8 cellular contexts compared by ENCODE assay signal in the genomic region with DNA sequence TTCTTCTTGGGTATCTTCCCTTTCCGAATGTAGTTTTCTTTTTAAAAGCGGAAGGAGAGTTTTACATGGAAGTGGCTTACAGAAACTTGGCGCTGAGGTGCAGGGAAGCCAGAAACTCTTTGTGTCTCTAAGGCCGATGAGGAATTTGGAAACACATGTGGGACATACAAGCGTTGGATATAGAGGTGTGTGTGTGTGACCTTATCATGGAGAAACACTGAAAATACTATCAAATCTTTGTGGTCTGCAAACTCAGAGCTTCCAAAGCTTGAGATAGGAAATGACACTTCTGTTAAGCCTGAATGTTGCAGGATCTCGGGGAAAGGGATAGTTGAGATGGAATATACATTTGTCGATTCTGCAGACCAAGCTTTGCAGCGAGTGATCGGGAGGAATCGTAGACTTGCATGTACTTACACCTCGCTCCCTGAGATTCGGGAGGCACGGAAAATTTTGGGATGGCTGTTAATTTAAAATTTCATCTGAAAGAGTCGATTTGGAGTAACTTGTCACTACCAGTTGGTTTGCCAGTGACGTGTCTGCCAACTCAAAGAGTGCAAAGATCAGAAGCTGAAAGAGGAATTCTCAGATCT. TPM values are rescaled to one million over a fixed set of nuclear protein-coding genes. Genes with fewer than 3 reads are reported as not detected.
DNase-seq lines count a peak whose midpoint lies in the region; ATAC-seq and TF ChIP-seq lines count a peak whose summit lies in the region.

No MANE protein-coding gene starts in this region.

- H3K27me3 ChIP-seq in KMS-11 (ENCODE audit: insufficient read depth, low read depth) (no peaks in the 10 kb centered on the region), foreskin keratinocyte (no peaks in the 10 kb centered on the region), parathyroid adenoma (ENCODE audit: control insufficient read depth, insufficient read depth, low read length) (no peaks in the 10 kb centered on the region)

- no peak for TF ChIP-seq CTCF in KMS-11 (conservative IDR thresholded peaks at IDR 0.05; ENCODE audit: low read depth, low read length)
- no peak for TF ChIP-seq CTCF in foreskin keratinocyte (conservative IDR thresholded peaks at IDR 0.05)
- no peak for TF ChIP-seq CTCF in parathyroid adenoma (IDR thresholded peaks at IDR 0.05)

- no peaks in the 10 kb centered on the region for H3K9me3 Mint-ChIP-seq in activated CD4-positive, alpha-beta T cell treated with anti-CD3 and anti-CD28 coated beads, Interleukin-2, amount 10 ng/mL, durations not matched to agents 7 days and 5 days

- POLR2A ChIA-PET in activated CD4-positive, alpha-beta T cell treated with anti-CD3 and anti-CD28 coated beads, Interleukin-2, amount 10 ng/mL, durations not matched to agents 7 days and 5 days (lab: Charles Lee) = no interaction called here

- H3K4me3 ChIP-seq in KMS-11 (IDR thresholded peaks at IDR 0.05; ENCODE audit: insufficient read depth, low read depth, low read length) (peak overlapping the region; percentile 99), parathyroid adenoma (ENCODE audit: low read depth, low read length) (peak overlapping the region; percentile 64)

- DNase-seq in DMS53 (lab: John Stamatoyannopoulos, UW) (peak; percentile 44), DMS53 treated with DMSO at 0.1 percent for 48 hours (lab: John Stamatoyannopoulos, UW; ENCODE audit: unreplicated experiment) (no peak), foreskin keratinocyte (peak in 1 of 2 donors; percentile 51)
- DNase-seq in activated CD4-positive, alpha-beta T cell treated with anti-CD3 and anti-CD28 coated beads, Interleukin-2, amount 10 ng/mL, durations not matched to agents 7 days and 5 days = no peak
- DNase-seq in activated effector memory CD4-positive, alpha-beta T cell treated with anti-CD3 and anti-CD28 coated beads, Interleukin-2, amount 50 U/mL, for 16 hours = no peak

- no peaks in the 10 kb centered on the region for H3K9me3 ChIP-seq in parathyroid adenoma (ENCODE audit: control insufficient read depth, low read length)

- H3K4me1 ChIP-seq in KMS-11 (ENCODE audit: low read depth, poor library complexity, severe bottlenecking) = peaks cover 21% of the 10 kb centered on the region
- H3K4me1 ChIP-seq in foreskin keratinocyte = peaks cover 34% of the 10 kb centered on the region
- H3K4me1 ChIP-seq in parathyroid adenoma = no peaks in the 10 kb centered on the region

- CTCF ChIA-PET in activated CD4-positive, alpha-beta T cell treated with anti-CD3 and anti-CD28 coated beads, Interleukin-2, amount 10 ng/mL, durations not matched to agents 7 days and 5 days (lab: Charles Lee) = interaction anchor here (0.6 to 1.7 kb wide), 5 partner anchors 11 to 143 kb away, joined by 3 to 7 read pairs (median 3); no protein-coding TSS in a partner anchor

- H2AFZ ChIP-seq in KMS-11 (ENCODE audit: low read depth) = peak overlapping the region; percentile 78
- H2AFZ ChIP-seq in parathyroid adenoma = peak overlapping the region; percentile 87

- H3K9ac ChIP-seq in KMS-11 (peak overlapping the region; percentile 71), parathyroid adenoma (peak overlapping the region; percentile 28)

- peak overlapping the region; percentile 88 for H3K27ac Mint-ChIP-seq in activated CD4-positive, alpha-beta T cell treated with anti-CD3 and anti-CD28 coated beads, Interleukin-2, amount 10 ng/mL, durations not matched to agents 7 days and 5 days

- peak overlapping the region; percentile 95 for H3K4me3 Mint-ChIP-seq in activated CD4-positive, alpha-beta T cell treated with anti-CD3 and anti-CD28 coated beads, Interleukin-2, amount 10 ng/mL, durations not matched to agents 7 days and 5 days

- peak overlapping the region; percentile 44; the same call in 1 of the 2 replicates for H3K27ac ChIP-seq in KMS-11
- peak overlapping the region; percentile 84 for H3K27ac ChIP-seq in foreskin keratinocyte
- H3K27ac ChIP-seq in parathyroid adenoma = peak overlapping the region; percentile 78

- H3K36me3 ChIP-seq in KMS-11 (ENCODE audit: insufficient read depth) = no peaks in the 10 kb centered on the region
- no peaks in the 10 kb centered on the region for H3K36me3 ChIP-seq in parathyroid adenoma (ENCODE audit: control insufficient read depth, insufficient read depth, low read length)

- H3K27me3 Mint-ChIP-seq in activated CD4-positive, alpha-beta T cell treated with anti-CD3 and anti-CD28 coated beads, Interleukin-2, amount 10 ng/mL, durations not matched to agents 7 days and 5 days = no peaks in the 10 kb centered on the region

- ATAC-seq in foreskin keratinocyte (no peak), HG03159 (IDR thresholded peaks at IDR 0.05; ENCODE audit: unreplicated experiment) (no peak)

- no peaks in the 10 kb centered on the region for H3K36me3 Mint-ChIP-seq in activated CD4-positive, alpha-beta T cell treated with anti-CD3 and anti-CD28 coated beads, Interleukin-2, amount 10 ng/mL, durations not matched to agents 7 days and 5 days (ENCODE audit: low read depth)

- H4K20me1 ChIP-seq in KMS-11 (ENCODE audit: insufficient read depth) = no peaks in the 10 kb centered on the region

- peak overlapping the region; percentile 90 for H3K4me2 ChIP-seq in KMS-11
- peak overlapping the region; percentile 23 for H3K4me2 ChIP-seq in parathyroid adenoma (ENCODE audit: low read length)

- H3K79me2 ChIP-seq in KMS-11 (ENCODE audit: insufficient read depth, low read depth) (peaks cover 43% of the 10 kb centered on the region), parathyroid adenoma (peaks cover 15% of the 10 kb centered on the region)

- H3K4me1 Mint-ChIP-seq in activated CD4-positive, alpha-beta T cell treated with anti-CD3 and anti-CD28 coated beads, Interleukin-2, amount 10 ng/mL, durations not matched to agents 7 days and 5 days = peaks cover 33% of the 10 kb centered on the region

RNA-seq across cellular contexts. Expression of a gene that starts 1.0 kb away (rescaled TPM):
- 10 to 100 TPM; 21.9 to 28.9 TPM for total RNA-seq in activated CD4-positive, alpha-beta T cell treated with anti-CD3 and anti-CD28 coated beads, Interleukin-2, amount 10 ng/mL, durations not matched to agents 7 days and 5 days
- 23.0 and 26.6 TPM in 2 replicates for total RNA-seq in foreskin keratinocyte
- polyA plus RNA-seq in foreskin keratinocyte = 5.0 and 5.2 TPM in 2 replicates
